Comparison of ENCODE assay signal across 10 cellular contexts in the genomic region with DNA sequence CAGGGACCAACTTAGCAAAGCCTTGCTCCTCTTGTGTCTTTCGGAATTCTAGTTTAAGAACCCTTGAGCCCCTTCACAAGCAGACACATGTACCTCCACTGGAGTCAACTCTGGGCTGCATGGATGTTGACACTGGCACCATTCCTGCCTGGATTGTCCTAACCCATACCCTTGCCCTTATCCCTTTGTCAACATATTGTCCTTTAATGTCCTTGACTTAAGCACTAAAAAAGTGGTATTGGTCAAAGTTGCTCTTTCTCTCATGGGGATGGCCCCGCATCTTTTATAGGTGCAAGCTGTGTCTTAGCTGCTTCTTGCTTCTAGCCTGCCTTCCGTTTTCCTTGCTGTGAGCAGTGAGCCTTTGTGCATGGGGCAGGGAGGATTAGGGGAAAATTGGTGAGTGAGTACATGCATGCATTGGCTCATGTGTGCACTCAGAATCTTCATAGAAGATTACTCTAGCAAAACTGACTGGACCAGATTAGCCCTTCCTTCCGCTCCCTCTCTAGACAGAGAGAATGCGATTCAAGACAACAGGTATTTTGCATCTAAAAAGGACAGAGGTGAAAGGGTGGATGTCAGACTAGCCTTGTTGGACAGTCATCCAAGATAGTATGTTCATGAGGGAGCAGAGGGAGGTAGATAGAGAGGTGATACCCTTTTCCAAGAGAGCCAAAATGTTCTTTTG. TPM values are rescaled to one million over a fixed set of nuclear protein-coding genes. Genes with fewer than 3 reads are reported as not detected.
DNase-seq lines count a peak whose midpoint lies in the region; ATAC-seq and TF ChIP-seq lines count a peak whose summit lies in the region.
"Had no signal": no experiment of that assay in that cellular context is flagged by ENCODE, and none has a peak within 500 bp of the region (broad histone marks: within the 10 kb centered on the region; RNA-seq: fewer than 3 reads in every experiment).

No MANE protein-coding gene starts in this region.

- no peaks in the 10 kb centered on the region for H3F3A ChIP-seq in PC-3 (ENCODE audit: low read length, unreplicated experiment)

- H3K27ac ChIP-seq in liver (ENCODE audit: low read depth in 1 of 2, low read length in 2 of 2) = peak overlapping the region in 1 of 2 donors; percentile 0
- peak overlapping the region; percentile 72 for H3K27ac ChIP-seq in thymus (ENCODE audit: low read depth)
- no peak overlapping the region for H3K27ac ChIP-seq in PC-3 (ENCODE audit: low read length)
- H3K27ac ChIP-seq: PC-9 had no signal

- no peak overlapping the region for H3K4me2 ChIP-seq in PC-3 (ENCODE audit: low read length)
- H3K4me2 ChIP-seq: PC-9 had no signal

- no peak overlapping the region for H3K4me3 Mint-ChIP-seq in activated naive CD4-positive, alpha-beta T cell treated with anti-CD3 and anti-CD28 coated beads, Interleukin-2, amount 10 ng/mL, durations not matched to agents 7 days and 5 days
- H3K4me3 Mint-ChIP-seq in activated CD8-positive, alpha-beta T cell treated with anti-CD3 and anti-CD28 coated beads for 36 hours = no peak overlapping the region

- H3K36me3 ChIP-seq in liver (ENCODE audit: control insufficient read depth in 4 of 4, insufficient read depth in 3 of 4, low read depth in 1 of 4, low read length in 3 of 4) (peaks cover 5 to 33% (median 24%) of the 10 kb centered on the region in 4 donors), thymus (ENCODE audit: control insufficient read depth, insufficient read depth) (peaks cover 29% of the 10 kb centered on the region), PC-3 (ENCODE audit: low read depth, low read length) (peaks cover 84% of the 10 kb centered on the region)

- H3K9ac ChIP-seq in liver (ENCODE audit: low read depth in 1 of 2, low read length in 2 of 2) = no peak overlapping the region
- no peak overlapping the region for H3K9ac ChIP-seq in PC-3 (ENCODE audit: low read length)

- no peak overlapping the region for H2AFZ ChIP-seq in PC-3 (ENCODE audit: low read length)
- H2AFZ ChIP-seq: PC-9 had no signal

- H4K20me1 ChIP-seq in PC-3 (ENCODE audit: low read length) = no peaks in the 10 kb centered on the region

- H3K9me2 ChIP-seq in PC-3 (replicated peaks; ENCODE audit: low read length) = no peaks in the 10 kb centered on the region

- BruUV-seq in PC-3 (replicated peaks; lab: Mats Ljungman, UMichigan) = no TSS peak

- H3K4me1 ChIP-seq in liver (ENCODE audit: control insufficient read depth in 4 of 4, insufficient read depth in 4 of 4, low read length in 3 of 4) (peaks cover 5 to 30% (median 13%) of the 10 kb centered on the region in 4 donors), thymus (ENCODE audit: control insufficient read depth, insufficient read depth, low read length) (peaks cover 24% of the 10 kb centered on the region), PC-3 (ENCODE audit: insufficient read depth, low read length) (no peaks in the 10 kb centered on the region)

- CTCF ChIA-PET in activated naive CD4-positive, alpha-beta T cell treated with anti-CD3 and anti-CD28 coated beads, Interleukin-2, amount 10 ng/mL, durations not matched to agents 7 days and 5 days (lab: Charles Lee) = interaction anchor here (1.7 kb wide), 1 partner anchor 13 kb away, joined by 5 read pairs; no protein-coding TSS in a partner anchor
- CTCF ChIA-PET in activated CD8-positive, alpha-beta T cell treated with anti-CD3 and anti-CD28 coated beads for 36 hours (lab: Charles Lee) = interaction anchor here (1.2 to 1.7 kb wide), 3 partner anchors 20 to 606 kb away, joined by 3 to 9 read pairs (median 5); no protein-coding TSS in a partner anchor
- CTCF ChIA-PET in PC-3 (lab: Charles Lee) = no interaction called here

- no peak for DNase-seq in activated naive CD4-positive, alpha-beta T cell treated with anti-CD3 and anti-CD28 coated beads, Interleukin-2, amount 10 ng/mL, durations not matched to agents 7 days and 5 days
- DNase-seq in activated naive CD4-positive, alpha-beta T cell (lab: John Stamatoyannopoulos, UW) = no peak
- no peak for DNase-seq in activated CD8-positive, alpha-beta T cell treated with anti-CD3 and anti-CD28 coated beads for 36 hours
- DNase-seq in AG08396 (ENCODE audit: low spot score) (no peak), PC-3 (no peak), foreskin melanocyte (no peak)
- DNase-seq: NCI-H146, PC-9 had no signal

- POLR2A ChIA-PET in activated CD8-positive, alpha-beta T cell treated with anti-CD3 and anti-CD28 coated beads for 36 hours (lab: Charles Lee) = interaction anchor here (0.9 to 11.8 kb wide), 7 partner anchors 8 to 45 kb away, joined by 3 to 173 read pairs (median 4); no protein-coding TSS in a partner anchor
- POLR2A ChIA-PET in PC-3 (lab: Charles Lee; ENCODE audit: unreplicated experiment) = no interaction called here

- H3K9me3 ChIP-seq in liver (ENCODE audit: control insufficient read depth in 4 of 4, low read length in 3 of 4) (no peaks in the 10 kb centered on the region), thymus (ENCODE audit: control insufficient read depth) (no peaks in the 10 kb centered on the region), PC-3 (ENCODE audit: low read length) (no peaks in the 10 kb centered on the region)

- intact Hi-C loops in activated CD8-positive, alpha-beta T cell treated with anti-CD3 and anti-CD28 coated beads for 36 hours (cut with micrococcal nuclease) = no loop called here
- intact Hi-C loops in PC-3 (cut with micrococcal nuclease) = no loop called here

- H3K9me3 Mint-ChIP-seq in activated naive CD4-positive, alpha-beta T cell treated with anti-CD3 and anti-CD28 coated beads, Interleukin-2, amount 10 ng/mL, durations not matched to agents 7 days and 5 days = no peaks in the 10 kb centered on the region
- no peaks in the 10 kb centered on the region for H3K9me3 Mint-ChIP-seq in activated CD8-positive, alpha-beta T cell treated with anti-CD3 and anti-CD28 coated beads for 36 hours

- no peak for TF ChIP-seq CTCF in activated CD8-positive, alpha-beta T cell treated with anti-CD3 and anti-CD28 coated beads for 36 hours (IDR thresholded peaks at IDR 0.05)
- TF ChIP-seq CTCF in liver (IDR thresholded peaks at IDR 0.05; ENCODE audit: low read depth, low read length, missing input control) = no peak
- TF ChIP-seq CTCF in PC-3 (conservative IDR thresholded peaks at IDR 0.05; ENCODE audit: low read depth, low read length) = no peak

- peak overlapping the region; percentile 83 for H3K27ac Mint-ChIP-seq in activated naive CD4-positive, alpha-beta T cell treated with anti-CD3 and anti-CD28 coated beads, Interleukin-2, amount 10 ng/mL, durations not matched to agents 7 days and 5 days
- H3K27ac Mint-ChIP-seq in activated CD8-positive, alpha-beta T cell treated with anti-CD3 and anti-CD28 coated beads for 36 hours = peak overlapping the region; percentile 98

- H3K27me3 ChIP-seq in liver (ENCODE audit: control insufficient read depth in 4 of 4, insufficient read depth in 4 of 4, low read length in 3 of 4) (no peaks in the 10 kb centered on the region), thymus (ENCODE audit: control insufficient read depth, insufficient read depth) (no peaks in the 10 kb centered on the region), PC-3 (ENCODE audit: low read length) (no peaks in the 10 kb centered on the region)

- H3K36me3 Mint-ChIP-seq in activated naive CD4-positive, alpha-beta T cell treated with anti-CD3 and anti-CD28 coated beads, Interleukin-2, amount 10 ng/mL, durations not matched to agents 7 days and 5 days = peaks cover 84% of the 10 kb centered on the region
- peaks cover 89% of the 10 kb centered on the region for H3K36me3 Mint-ChIP-seq in activated CD8-positive, alpha-beta T cell treated with anti-CD3 and anti-CD28 coated beads for 36 hours (ENCODE audit: low read depth)

- peaks cover 98% of the 10 kb centered on the region for H3K4me1 Mint-ChIP-seq in activated naive CD4-positive, alpha-beta T cell treated with anti-CD3 and anti-CD28 coated beads, Interleukin-2, amount 10 ng/mL, durations not matched to agents 7 days and 5 days
- peaks cover 100% of the 10 kb centered on the region for H3K4me1 Mint-ChIP-seq in activated CD8-positive, alpha-beta T cell treated with anti-CD3 and anti-CD28 coated beads for 36 hours (ENCODE audit: low read depth)

- no peak for ATAC-seq in activated CD8-positive, alpha-beta T cell treated with anti-CD3 and anti-CD28 coated beads for 36 hours
- ATAC-seq in PC-3 = no peak

- TF ChIP-seq RAD21 in liver (IDR thresholded peaks at IDR 0.05) = peak in 1 of 2 donors; percentile 51

- peaks cover 4% of the 10 kb centered on the region for H3K79me2 ChIP-seq in PC-3 (ENCODE audit: low read length)

- H3K4me3 ChIP-seq in liver (ENCODE audit: low read depth in 1 of 3, low read length in 3 of 3) = no peak overlapping the region
- H3K4me3 ChIP-seq in thymus (ENCODE audit: low read length) = no peak overlapping the region
- H3K4me3 ChIP-seq in PC-3 (ENCODE audit: low read length) = no peak overlapping the region
- H3K4me3 ChIP-seq: PC-9 had no signal

- H3K27me3 Mint-ChIP-seq in activated naive CD4-positive, alpha-beta T cell treated with anti-CD3 and anti-CD28 coated beads, Interleukin-2, amount 10 ng/mL, durations not matched to agents 7 days and 5 days = no peaks in the 10 kb centered on the region
- H3K27me3 Mint-ChIP-seq in activated CD8-positive, alpha-beta T cell treated with anti-CD3 and anti-CD28 coated beads for 36 hours = no peaks in the 10 kb centered on the region

- 72% methylated on average over 5 of the region's 5 CpGs for WGBS in liver
- 97% methylated on average over 5 of the region's 5 CpGs for WGBS in thymus

TF ChIP-seq in liver, 16 proteins besides CTCF, POLR2A, EP300 and RAD21 (continues in another document):
- peak; percentile 66 to 74 for TF ChIP-seq HNF4A (conservative IDR thresholded peaks at IDR 0.05)
- TF ChIP-seq, protein P1, sequence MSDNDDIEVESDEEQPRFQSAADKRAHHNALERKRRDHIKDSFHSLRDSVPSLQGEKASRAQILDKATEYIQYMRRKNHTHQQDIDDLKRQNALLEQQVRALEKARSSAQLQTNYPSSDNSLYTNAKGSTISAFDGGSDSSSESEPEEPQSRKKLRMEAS (IDR thresholded peaks at IDR 0.05) = peak; percentile 46
- TF ChIP-seq SP1 (IDR thresholded peaks at IDR 0.05) = no peak

RNA-seq across cellular contexts. Expression of a gene that starts 42.4 kb away (rescaled TPM):
- total RNA-seq in activated CD8-positive, alpha-beta T cell treated with anti-CD3 and anti-CD28 coated beads for 36 hours = 10 to 100 TPM; 49.1 to 50.0 TPM
- total RNA-seq in liver (10 to 100 TPM; 36.4 to 61.2 TPM), PC-3 (2014; rRNA removed) (48.2 and 55.9 TPM in 2 replicates)
- polyA plus RNA-seq in liver (10 to 100 TPM; 13.9 to 31.0 TPM), thymus (51.3 TPM)
